Comparison of ENCODE assay signal across 16 cellular contexts in the genomic region with DNA sequence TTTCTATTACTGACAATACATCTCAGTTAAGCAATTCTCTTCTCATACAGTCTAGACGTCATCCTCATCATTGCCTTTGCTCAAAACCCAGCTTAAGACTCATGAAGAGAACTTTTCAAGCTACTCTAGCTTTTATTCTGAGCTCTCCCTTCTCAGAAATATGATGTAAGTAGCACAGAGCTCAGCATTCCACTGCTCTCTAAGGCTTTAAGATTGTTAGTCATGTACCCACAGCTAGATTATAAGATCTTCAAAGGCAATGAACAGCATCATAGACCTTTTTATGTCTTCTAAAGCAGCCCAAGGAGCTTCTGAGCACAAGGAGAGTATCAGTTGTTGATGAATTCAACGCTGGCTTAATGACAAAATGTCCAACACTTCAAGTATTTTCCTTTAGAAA.
DNase-seq lines count a peak whose midpoint lies in the region; ATAC-seq and TF ChIP-seq lines count a peak whose summit lies in the region.
"Had no signal": no experiment of that assay in that cellular context is flagged by ENCODE, and none has a peak within 500 bp of the region (broad histone marks: within the 10 kb centered on the region; RNA-seq: fewer than 3 reads in every experiment).

No MANE protein-coding gene starts in this region.

- POLR2A ChIA-PET in BJ (lab: Charles Lee) = interaction anchor here (0.7 to 1.1 kb wide), 3 partner anchors 9 to 89 kb away, joined by 3 to 4 read pairs (median 4); no protein-coding TSS in a partner anchor

- H3K36me3 Mint-ChIP-seq in osteocyte (ENCODE audit: unreplicated experiment) = peaks cover 53% of the 10 kb centered on the region

- peaks cover 20% of the 10 kb centered on the region for H3K4me1 ChIP-seq in RWPE2 (ENCODE audit: insufficient read depth, poor library complexity, severe bottlenecking)
- H3K4me1 ChIP-seq: parathyroid adenoma had no signal

- ATAC-seq in RWPE2 (ENCODE audit: low read depth) (no peak), HG02870 (IDR thresholded peaks at IDR 0.05; ENCODE audit: unreplicated experiment) (no peak)
- ATAC-seq: lower lobe of right lung had no signal

- peaks cover 69% of the 10 kb centered on the region for H3K4me1 Mint-ChIP-seq in osteocyte (ENCODE audit: unreplicated experiment)

- no peak overlapping the region for H3K4me3 ChIP-seq in BJ (ENCODE audit: low read depth, low read length)
- H3K4me3 ChIP-seq in RWPE2 (ENCODE audit: severe bottlenecking) = no peak overlapping the region
- no peak overlapping the region for H3K4me3 ChIP-seq in fibroblast of mammary gland (ENCODE audit: control insufficient read depth, low read depth, low read length)
- H3K4me3 ChIP-seq: lower lobe of right lung had no signal

- peak overlapping the region; percentile 93 for H3K27ac ChIP-seq in RWPE2 (ENCODE audit: poor library complexity, severe bottlenecking)
- H3K27ac ChIP-seq: C4-2B, parathyroid adenoma had no signal

- H3K9me3 Mint-ChIP-seq in osteocyte (ENCODE audit: unreplicated experiment) = no peaks in the 10 kb centered on the region

- no peaks in the 10 kb centered on the region for H3K9me3 ChIP-seq in RWPE2 (ENCODE audit: severe bottlenecking)
- H3K9me3 ChIP-seq: lower lobe of right lung had no signal

- TF ChIP-seq CTCF in BJ (IDR thresholded peaks at IDR 0.05; ENCODE audit: insufficient read depth, low read depth, low read length) (no peak), RWPE2 (IDR thresholded peaks at IDR 0.05; ENCODE audit: poor library complexity, severe bottlenecking) (no peak), fibroblast of mammary gland (conservative IDR thresholded peaks at IDR 0.05; ENCODE audit: control insufficient read depth, insufficient read depth, low read depth, low read length) (no peak), osteocyte (IDR thresholded peaks at IDR 0.05) (no peak)

- H3K4me3 Mint-ChIP-seq in osteocyte (ENCODE audit: unreplicated experiment) = no peak overlapping the region
- H3K4me3 Mint-ChIP-seq: activated naive CD8-positive, alpha-beta T cell treated with anti-CD3 and anti-CD28 coated beads, Interleukin-2, amount 10 ng/mL, durations not matched to agents 7 days and 5 days had no signal

- H3K27me3 Mint-ChIP-seq in osteocyte (ENCODE audit: unreplicated experiment) = no peaks in the 10 kb centered on the region
- H3K27me3 Mint-ChIP-seq: activated naive CD8-positive, alpha-beta T cell treated with anti-CD3 and anti-CD28 coated beads, Interleukin-2, amount 10 ng/mL, durations not matched to agents 7 days and 5 days had no signal

- peak; percentile 46 for DNase-seq in BJ (ENCODE audit: low read depth)
- DNase-seq in RWPE2 (ENCODE audit: low spot score) = no peak
- peak; percentile 69 for DNase-seq in fibroblast of mammary gland (ENCODE audit: low read depth)
- no peak for DNase-seq in osteocyte (ENCODE audit: extremely low spot score, unreplicated experiment)
- no peak for DNase-seq in COR-L47 (lab: John Stamatoyannopoulos, UW)
- DNase-seq in NCI-H446 (lab: John Stamatoyannopoulos, UW) = no peak
- no peak for DNase-seq in NCI-H1092 (lab: John Stamatoyannopoulos, UW)
- DNase-seq: activated naive CD8-positive, alpha-beta T cell treated with anti-CD3 and anti-CD28 coated beads, Interleukin-2, amount 10 ng/mL, durations not matched to agents 7 days and 5 days; GDM1; lower lobe of right lung; NCI-H69; SHP77 treated with DMSO at 0.1 percent for 48 hours; stimulated activated CD4-positive, alpha-beta T cell treated with anti-CD3 and anti-CD28 coated beads, Interleukin-4, amount 100 ng/mL, for 24 hours had no signal

- H3K27me3 ChIP-seq in BJ (ENCODE audit: control insufficient read depth, insufficient read depth, low read length) = no peaks in the 10 kb centered on the region
- no peaks in the 10 kb centered on the region for H3K27me3 ChIP-seq in RWPE2 (ENCODE audit: insufficient read depth, poor library complexity, severe bottlenecking)

- peak overlapping the region; percentile 86 for H3K27ac Mint-ChIP-seq in osteocyte (ENCODE audit: unreplicated experiment)
- H3K27ac Mint-ChIP-seq: activated naive CD8-positive, alpha-beta T cell treated with anti-CD3 and anti-CD28 coated beads, Interleukin-2, amount 10 ng/mL, durations not matched to agents 7 days and 5 days had no signal

- CTCF ChIA-PET in BJ (lab: Yijun Ruan, JAX) = interaction anchor here (0.8 to 1.2 kb wide), 4 partner anchors 17 to 206 kb away, joined by 3 to 4 read pairs (median 3); no protein-coding TSS in a partner anchor

- peaks cover 11% of the 10 kb centered on the region for H3K36me3 ChIP-seq in BJ (ENCODE audit: control insufficient read depth, insufficient read depth, low read length)
- H3K36me3 ChIP-seq in RWPE2 (ENCODE audit: low read depth) = peaks cover 91% of the 10 kb centered on the region

Comparison
In these comparisons a context has a peak if more than half of its experiments do, and no peak if none do; other contexts are left out.
1. DNase-seq: peak in BJ (single experiment) and fibroblast of mammary gland (single experiment); none in RWPE2 (single experiment), osteocyte (single experiment), COR-L47 (single experiment), NCI-H446 (0 of 2) and NCI-H1092 (single experiment).